In genomic region chr3:11530153-11530721, GRCh38 we compare ENCODE assay signal across 1 cellular context.
TF ChIP-seq lines count a peak whose summit lies in the region.

No MANE protein-coding gene starts in this region.

TF ChIP-seq in HEK293, 187 proteins besides CTCF, POLR2A, EP300 and RAD21 (continued from another document):
- TF ChIP-seq ZBTB44 (tag by site-specific recombination; IDR thresholded peaks at IDR 0.05) (peak; percentile 94), ZIC2 (tag by site-specific recombination; IDR thresholded peaks at IDR 0.05) (peak; percentile 21; the same call in 1 of the 2 replicates), ZNF830 (tag by site-specific recombination; IDR thresholded peaks at IDR 0.05; ENCODE audit: low read depth) (no peak), ZNF169 (tag by site-specific recombination; IDR thresholded peaks at IDR 0.05) (no peak), HOXA7 (CRISPR knock-in tag; IDR thresholded peaks at IDR 0.05; ENCODE audit: borderline replicate concordance) (no peak), ZSCAN30 (tag by site-specific recombination; IDR thresholded peaks at IDR 0.05) (peak; percentile 40; the same call in 1 of the 2 replicates), ZNF610 (tag by site-specific recombination; IDR thresholded peaks at IDR 0.05; ENCODE audit: borderline replicate concordance) (peak; percentile 49; the same call in 1 of the 2 replicates), ZNF274 (IDR thresholded peaks at IDR 0.05; ENCODE audit: low read length) (no peak), ZNF274 (tag by site-specific recombination; IDR thresholded peaks at IDR 0.05; ENCODE audit: borderline replicate concordance) (no peak), HOXC10 (CRISPR knock-in tag; IDR thresholded peaks at IDR 0.05) (no peak), ZNF391 (tag by site-specific recombination; IDR thresholded peaks at IDR 0.05; ENCODE audit: borderline replicate concordance, low read depth) (no peak), ZBTB21 (tag by site-specific recombination; IDR thresholded peaks at IDR 0.05) (no peak), ZNF530 (tag by site-specific recombination; IDR thresholded peaks at IDR 0.05; ENCODE audit: low read depth) (no peak), BCL11B (tag by site-specific recombination; IDR thresholded peaks at IDR 0.05; ENCODE audit: low read depth) (no peak)
- TF ChIP-seq, protein P1, sequence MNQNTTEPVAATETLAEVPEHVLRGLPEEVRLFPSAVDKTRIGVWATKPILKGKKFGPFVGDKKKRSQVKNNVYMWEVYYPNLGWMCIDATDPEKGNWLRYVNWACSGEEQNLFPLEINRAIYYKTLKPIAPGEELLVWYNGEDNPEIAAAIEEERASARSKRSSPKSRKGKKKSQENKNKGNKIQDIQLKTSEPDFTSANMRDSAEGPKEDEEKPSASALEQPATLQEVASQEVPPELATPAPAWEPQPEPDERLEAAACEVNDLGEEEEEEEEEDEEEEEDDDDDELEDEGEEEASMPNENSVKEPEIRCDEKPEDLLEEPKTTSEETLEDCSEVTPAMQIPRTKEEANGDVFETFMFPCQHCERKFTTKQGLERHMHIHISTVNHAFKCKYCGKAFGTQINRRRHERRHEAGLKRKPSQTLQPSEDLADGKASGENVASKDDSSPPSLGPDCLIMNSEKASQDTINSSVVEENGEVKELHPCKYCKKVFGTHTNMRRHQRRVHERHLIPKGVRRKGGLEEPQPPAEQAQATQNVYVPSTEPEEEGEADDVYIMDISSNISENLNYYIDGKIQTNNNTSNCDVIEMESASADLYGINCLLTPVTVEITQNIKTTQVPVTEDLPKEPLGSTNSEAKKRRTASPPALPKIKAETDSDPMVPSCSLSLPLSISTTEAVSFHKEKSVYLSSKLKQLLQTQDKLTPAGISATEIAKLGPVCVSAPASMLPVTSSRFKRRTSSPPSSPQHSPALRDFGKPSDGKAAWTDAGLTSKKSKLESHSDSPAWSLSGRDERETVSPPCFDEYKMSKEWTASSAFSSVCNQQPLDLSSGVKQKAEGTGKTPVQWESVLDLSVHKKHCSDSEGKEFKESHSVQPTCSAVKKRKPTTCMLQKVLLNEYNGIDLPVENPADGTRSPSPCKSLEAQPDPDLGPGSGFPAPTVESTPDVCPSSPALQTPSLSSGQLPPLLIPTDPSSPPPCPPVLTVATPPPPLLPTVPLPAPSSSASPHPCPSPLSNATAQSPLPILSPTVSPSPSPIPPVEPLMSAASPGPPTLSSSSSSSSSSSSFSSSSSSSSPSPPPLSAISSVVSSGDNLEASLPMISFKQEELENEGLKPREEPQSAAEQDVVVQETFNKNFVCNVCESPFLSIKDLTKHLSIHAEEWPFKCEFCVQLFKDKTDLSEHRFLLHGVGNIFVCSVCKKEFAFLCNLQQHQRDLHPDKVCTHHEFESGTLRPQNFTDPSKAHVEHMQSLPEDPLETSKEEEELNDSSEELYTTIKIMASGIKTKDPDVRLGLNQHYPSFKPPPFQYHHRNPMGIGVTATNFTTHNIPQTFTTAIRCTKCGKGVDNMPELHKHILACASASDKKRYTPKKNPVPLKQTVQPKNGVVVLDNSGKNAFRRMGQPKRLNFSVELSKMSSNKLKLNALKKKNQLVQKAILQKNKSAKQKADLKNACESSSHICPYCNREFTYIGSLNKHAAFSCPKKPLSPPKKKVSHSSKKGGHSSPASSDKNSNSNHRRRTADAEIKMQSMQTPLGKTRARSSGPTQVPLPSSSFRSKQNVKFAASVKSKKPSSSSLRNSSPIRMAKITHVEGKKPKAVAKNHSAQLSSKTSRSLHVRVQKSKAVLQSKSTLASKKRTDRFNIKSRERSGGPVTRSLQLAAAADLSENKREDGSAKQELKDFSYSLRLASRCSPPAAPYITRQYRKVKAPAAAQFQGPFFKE (tag by site-specific recombination; IDR thresholded peaks at IDR 0.05; ENCODE audit: borderline replicate concordance) = no peak
- TF ChIP-seq, protein P2, sequence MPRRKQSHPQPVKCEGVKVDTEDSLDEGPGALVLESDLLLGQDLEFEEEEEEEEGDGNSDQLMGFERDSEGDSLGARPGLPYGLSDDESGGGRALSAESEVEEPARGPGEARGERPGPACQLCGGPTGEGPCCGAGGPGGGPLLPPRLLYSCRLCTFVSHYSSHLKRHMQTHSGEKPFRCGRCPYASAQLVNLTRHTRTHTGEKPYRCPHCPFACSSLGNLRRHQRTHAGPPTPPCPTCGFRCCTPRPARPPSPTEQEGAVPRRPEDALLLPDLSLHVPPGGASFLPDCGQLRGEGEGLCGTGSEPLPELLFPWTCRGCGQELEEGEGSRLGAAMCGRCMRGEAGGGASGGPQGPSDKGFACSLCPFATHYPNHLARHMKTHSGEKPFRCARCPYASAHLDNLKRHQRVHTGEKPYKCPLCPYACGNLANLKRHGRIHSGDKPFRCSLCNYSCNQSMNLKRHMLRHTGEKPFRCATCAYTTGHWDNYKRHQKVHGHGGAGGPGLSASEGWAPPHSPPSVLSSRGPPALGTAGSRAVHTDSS (tag by site-specific recombination; IDR thresholded peaks at IDR 0.05) = no peak
- TF ChIP-seq, protein P3, sequence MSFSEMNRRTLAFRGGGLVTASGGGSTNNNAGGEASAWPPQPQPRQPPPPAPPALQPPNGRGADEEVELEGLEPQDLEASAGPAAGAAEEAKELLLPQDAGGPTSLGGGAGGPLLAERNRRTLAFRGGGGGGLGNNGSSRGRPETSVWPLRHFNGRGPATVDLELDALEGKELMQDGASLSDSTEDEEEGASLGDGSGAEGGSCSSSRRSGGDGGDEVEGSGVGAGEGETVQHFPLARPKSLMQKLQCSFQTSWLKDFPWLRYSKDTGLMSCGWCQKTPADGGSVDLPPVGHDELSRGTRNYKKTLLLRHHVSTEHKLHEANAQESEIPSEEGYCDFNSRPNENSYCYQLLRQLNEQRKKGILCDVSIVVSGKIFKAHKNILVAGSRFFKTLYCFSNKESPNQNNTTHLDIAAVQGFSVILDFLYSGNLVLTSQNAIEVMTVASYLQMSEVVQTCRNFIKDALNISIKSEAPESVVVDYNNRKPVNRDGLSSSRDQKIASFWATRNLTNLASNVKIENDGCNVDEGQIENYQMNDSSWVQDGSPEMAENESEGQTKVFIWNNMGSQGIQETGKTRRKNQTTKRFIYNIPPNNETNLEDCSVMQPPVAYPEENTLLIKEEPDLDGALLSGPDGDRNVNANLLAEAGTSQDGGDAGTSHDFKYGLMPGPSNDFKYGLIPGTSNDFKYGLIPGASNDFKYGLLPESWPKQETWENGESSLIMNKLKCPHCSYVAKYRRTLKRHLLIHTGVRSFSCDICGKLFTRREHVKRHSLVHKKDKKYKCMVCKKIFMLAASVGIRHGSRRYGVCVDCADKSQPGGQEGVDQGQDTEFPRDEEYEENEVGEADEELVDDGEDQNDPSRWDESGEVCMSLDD (tag by site-specific recombination; IDR thresholded peaks at IDR 0.05) = no peak
